In the genomic region with DNA sequence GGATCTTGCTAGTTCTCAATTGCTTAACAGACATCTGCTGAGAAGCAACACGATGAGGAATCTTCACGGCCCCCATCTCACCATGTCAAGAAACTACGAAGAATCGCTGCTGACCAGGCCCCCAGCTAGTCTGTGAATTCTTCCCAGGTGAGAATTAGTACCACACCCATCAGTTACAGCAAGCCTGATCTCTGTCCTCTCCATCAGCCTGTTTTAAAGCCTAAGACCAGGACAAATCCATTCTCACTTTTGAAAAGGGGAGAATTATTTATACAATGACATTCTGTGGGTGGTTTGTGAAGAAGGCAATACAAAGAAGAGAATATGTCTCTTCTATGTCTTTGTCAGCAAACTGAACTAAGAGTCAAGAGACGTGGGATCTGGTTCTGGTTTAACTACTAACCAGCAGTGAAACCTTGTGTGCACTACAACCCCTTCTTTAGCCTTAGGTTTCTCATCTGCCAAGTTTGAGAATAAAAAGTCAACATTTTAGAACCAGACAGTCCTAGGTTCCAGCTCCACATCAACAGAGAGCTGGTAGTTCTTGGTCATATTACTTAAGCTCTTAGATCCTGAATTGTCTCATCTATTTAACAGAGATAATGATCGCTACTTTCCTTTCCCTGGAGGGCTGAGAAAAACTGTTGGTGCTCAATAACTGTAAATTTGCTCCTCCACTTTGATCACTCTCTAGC, we compare ENCODE assay signal across 16 cellular contexts.
DNase-seq lines count a peak whose midpoint lies in the region; ATAC-seq and TF ChIP-seq lines count a peak whose summit lies in the region.
"Had no signal": no experiment of that assay in that cellular context is flagged by ENCODE, and none has a peak within 500 bp of the region (broad histone marks: within the 10 kb centered on the region; RNA-seq: fewer than 3 reads in every experiment).

No MANE protein-coding gene starts in this region.

- no peak overlapping the region; the same call in 1 of the 2 replicates for H3K27ac ChIP-seq in KMS-11

- H3K4me2 ChIP-seq in KMS-11 = peak overlapping the region; percentile 44; the same call in 1 of the 2 replicates

- H3K27me3 Mint-ChIP-seq in activated CD4-positive, alpha-beta T cell treated with anti-CD3 and anti-CD28 coated beads, Interleukin-2, amount 10 ng/mL, durations not matched to agents 24 days and 14 days = peaks cover 23% of the 10 kb centered on the region

- H3K27me3 ChIP-seq in KMS-11 (ENCODE audit: insufficient read depth, low read depth) = no peaks in the 10 kb centered on the region

- no peak overlapping the region for H3K27ac Mint-ChIP-seq in activated CD4-positive, alpha-beta T cell treated with anti-CD3 and anti-CD28 coated beads, Interleukin-2, amount 10 ng/mL, durations not matched to agents 24 days and 14 days
- H3K27ac Mint-ChIP-seq: CD4-positive, alpha-beta memory T cell; HFFc6 had no signal

- DNase-seq in LNCaP clone FGC (ENCODE audit: low read depth) = peak; percentile 50
- no peak for DNase-seq in left lobe of liver (ENCODE audit: low spot score)
- no peak for DNase-seq in T1000 (lab: John Stamatoyannopoulos, UW)
- DNase-seq in foreskin melanocyte = no peak
- DNase-seq in activated CD4-positive, alpha-beta T cell treated with anti-CD3 and anti-CD28 coated beads, Interleukin-2, amount 10 ng/mL, durations not matched to agents 24 days and 14 days = no peak
- DNase-seq: C1 segment of cervical spinal cord; Calu3; CD4-positive, alpha-beta memory T cell; COR-L47; DMS53; DMS79 treated with DMSO at 0.1 percent for 48 hours; GF-D8; GOT3; HFFc6 had no signal

- intact Hi-C loops in activated CD4-positive, alpha-beta T cell treated with anti-CD3 and anti-CD28 coated beads, Interleukin-2, amount 10 ng/mL, durations not matched to agents 24 days and 14 days (cut with micrococcal nuclease) = no loop called here

- H3K4me1 ChIP-seq in KMS-11 (ENCODE audit: low read depth, poor library complexity, severe bottlenecking) = peaks cover 45% of the 10 kb centered on the region
- H3K4me1 ChIP-seq: HAP-1 had no signal

- no peak overlapping the region for H2AFZ ChIP-seq in KMS-11 (ENCODE audit: low read depth)

- no peak overlapping the region for H3K9ac ChIP-seq in KMS-11

- peaks cover 5% of the 10 kb centered on the region for H3K4me1 Mint-ChIP-seq in activated CD4-positive, alpha-beta T cell treated with anti-CD3 and anti-CD28 coated beads, Interleukin-2, amount 10 ng/mL, durations not matched to agents 24 days and 14 days

- H3K9me3 Mint-ChIP-seq in activated CD4-positive, alpha-beta T cell treated with anti-CD3 and anti-CD28 coated beads, Interleukin-2, amount 10 ng/mL, durations not matched to agents 24 days and 14 days = peaks cover 12% of the 10 kb centered on the region

- H4K20me1 ChIP-seq in KMS-11 (ENCODE audit: insufficient read depth) = no peaks in the 10 kb centered on the region

- peak; percentile 70 for ATAC-seq in left lobe of liver

- H3K36me3 Mint-ChIP-seq in activated CD4-positive, alpha-beta T cell treated with anti-CD3 and anti-CD28 coated beads, Interleukin-2, amount 10 ng/mL, durations not matched to agents 24 days and 14 days (ENCODE audit: low read depth) = no peaks in the 10 kb centered on the region
- H3K36me3 Mint-ChIP-seq: CD4-positive, alpha-beta memory T cell had no signal

- no peaks in the 10 kb centered on the region for H3K79me2 ChIP-seq in KMS-11 (ENCODE audit: insufficient read depth, low read depth)

- TF ChIP-seq CTCF in KMS-11 (conservative IDR thresholded peaks at IDR 0.05; ENCODE audit: low read depth, low read length) (no peak), LNCaP clone FGC (IDR thresholded peaks at IDR 0.05; ENCODE audit: control insufficient read depth, extremely low read depth, insufficient read depth) (no peak)

- H3K4me3 Mint-ChIP-seq in activated CD4-positive, alpha-beta T cell treated with anti-CD3 and anti-CD28 coated beads, Interleukin-2, amount 10 ng/mL, durations not matched to agents 24 days and 14 days = no peak overlapping the region
- H3K4me3 Mint-ChIP-seq: CD4-positive, alpha-beta memory T cell; HFFc6 had no signal

- no peaks in the 10 kb centered on the region for H3K36me3 ChIP-seq in KMS-11 (ENCODE audit: insufficient read depth)
- H3K36me3 ChIP-seq: HAP-1 had no signal

- H3K4me3 ChIP-seq in KMS-11 (IDR thresholded peaks at IDR 0.05; ENCODE audit: insufficient read depth, low read depth, low read length) (no peak overlapping the region), LNCaP clone FGC (ENCODE audit: low read depth, low read length) (no peak overlapping the region)
- H3K4me3 ChIP-seq: HAP-1 had no signal
